In genomic region chr17:50656509-50656908, GRCh38 we compare ENCODE assay signal across 21 cellular contexts. TPM values are rescaled to one million over a fixed set of nuclear protein-coding genes. Genes with fewer than 3 reads are reported as not detected.
"Had no signal": no experiment of that assay in that cellular context is flagged by ENCODE, and none has a peak within 500 bp of the region (broad histone marks: within the 10 kb centered on the region; RNA-seq: fewer than 3 reads in every experiment).

No MANE protein-coding gene starts in this region.

- H3K36me3 ChIP-seq: gastrocnemius medialis, neutrophil, thoracic aorta, tibial nerve, upper lobe of right lung, uterus had no signal

- H3K27me3 ChIP-seq: gastrocnemius medialis, neutrophil, right lobe of liver, tibial nerve, upper lobe of right lung, uterus had no signal

- H3K27ac ChIP-seq: coronary artery, gastrocnemius medialis, neutrophil, parathyroid adenoma, thoracic aorta, tibial nerve, upper lobe of right lung, uterus had no signal

- ATAC-seq: gastrocnemius medialis; naive thymus-derived CD8-positive, alpha-beta T cell; stimulated activated naive B cell treated with anti-CD40 and anti-IgM and Interleukin-4, amounts not matched to agents 10 μg/mL and 1 μg/mL and 100 μg/mL, for 72 hours; upper lobe of right lung had no signal

- DNase-seq: dermis blood vessel endothelial cell; effector memory CD4-positive, alpha-beta T cell; gastrocnemius medialis; head of caudate nucleus; naive thymus-derived CD8-positive, alpha-beta T cell; nephron progenitor cell; right lobe of liver; stimulated activated CD4-positive, alpha-beta T cell treated with anti-CD3 and anti-CD28 coated beads, Interleukin-15, amount 100 ng/mL, for 24 hours; stimulated activated CD4-positive, alpha-beta T cell treated with anti-CD3 and anti-CD28 coated beads, Interleukin-2, amount 100 ng/mL, for 48 hours; stimulated activated naive B cell treated with anti-CD40 and anti-IgM and Interleukin-4, amounts not matched to agents 10 μg/mL and 1 μg/mL and 100 μg/mL, for 72 hours; upper lobe of right lung; uterus had no signal

- H3K4me3 ChIP-seq: coronary artery, gastrocnemius medialis, lung, right lobe of liver, thoracic aorta, tibial nerve, upper lobe of right lung, uterus had no signal

- FAIRE-seq: endometrium, keratinocyte, small intestine had no signal

- H3K9ac ChIP-seq: parathyroid adenoma had no signal

- H3K9me3 ChIP-seq: gastrocnemius medialis, neutrophil, right lobe of liver, thoracic aorta, upper lobe of right lung, uterus had no signal

RNA-seq across cellular contexts. Expression of gene ABCC3, which starts 21.8 kb away (rescaled TPM):
- polyA plus RNA-seq: naive thymus-derived CD8-positive, alpha-beta T cell had no signal
